In the genomic region with DNA sequence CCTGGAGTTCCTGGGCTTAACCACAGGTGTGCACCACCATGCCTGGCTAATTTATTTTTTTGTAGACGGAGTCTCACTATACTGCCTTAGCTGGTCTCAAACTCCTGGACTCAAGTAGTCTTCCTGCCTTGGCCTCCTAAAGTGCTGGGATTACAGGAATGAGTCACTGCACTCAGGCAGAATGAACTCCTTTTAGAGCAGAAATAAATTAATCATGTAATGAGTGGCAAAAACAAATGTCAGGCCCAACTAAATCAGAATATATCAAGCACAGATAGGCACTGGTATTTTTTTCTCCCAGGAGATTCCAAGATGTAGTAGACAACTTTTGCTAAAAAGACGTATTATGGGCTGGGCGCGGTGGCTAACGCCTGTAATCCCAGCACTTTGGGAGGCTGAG, we compare ENCODE assay signal across 1 cellular context.
TF ChIP-seq lines count a peak whose summit lies in the region.

No MANE protein-coding gene starts in this region.

TF ChIP-seq in GM12878, 131 proteins besides CTCF, POLR2A, EP300 and RAD21:
- TF ChIP-seq, protein P1, sequence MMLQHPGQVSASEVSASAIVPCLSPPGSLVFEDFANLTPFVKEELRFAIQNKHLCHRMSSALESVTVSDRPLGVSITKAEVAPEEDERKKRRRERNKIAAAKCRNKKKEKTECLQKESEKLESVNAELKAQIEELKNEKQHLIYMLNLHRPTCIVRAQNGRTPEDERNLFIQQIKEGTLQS (IDR thresholded peaks at IDR 0.05; ENCODE audit: borderline replicate concordance, extremely low read depth, low read depth, low read length) = no peak
- TF ChIP-seq ATF7 (IDR thresholded peaks at IDR 0.05; ENCODE audit: low read depth) (no peak), SRF (IDR thresholded peaks at IDR 0.05; ENCODE audit: low read depth in 2 of 2, low read length in 2 of 2) (no peak), BRCA1 (IDR thresholded peaks at IDR 0.05; ENCODE audit: low read depth, low read length) (no peak), ZNF592 (IDR thresholded peaks at IDR 0.05) (no peak), BCL11A (IDR thresholded peaks at IDR 0.05; ENCODE audit: low read depth, low read length) (no peak), NFYA (IDR thresholded peaks at IDR 0.05; ENCODE audit: borderline replicate concordance, low read depth, low read length) (no peak), TCF3 (IDR thresholded peaks at IDR 0.05; ENCODE audit: borderline replicate concordance, insufficient read depth, low read depth, low read length) (no peak), SUZ12 (IDR thresholded peaks at IDR 0.05; ENCODE audit: unreplicated experiment) (no peak), TBL1XR1 (IDR thresholded peaks at IDR 0.05; ENCODE audit: low read depth, low read length) (no peak), FOXM1 (IDR thresholded peaks at IDR 0.05; ENCODE audit: low read depth, low read length) (no peak), FOXK2 (IDR thresholded peaks at IDR 0.05) (no peak), ZNF622 (IDR thresholded peaks at IDR 0.05) (no peak), ZNF217 (IDR thresholded peaks at IDR 0.05) (no peak), ZNF274 (IDR thresholded peaks at IDR 0.05; ENCODE audit: insufficient read depth, insufficient read length) (no peak), HDAC2 (IDR thresholded peaks at IDR 0.05) (no peak)
- TF ChIP-seq, protein P2, sequence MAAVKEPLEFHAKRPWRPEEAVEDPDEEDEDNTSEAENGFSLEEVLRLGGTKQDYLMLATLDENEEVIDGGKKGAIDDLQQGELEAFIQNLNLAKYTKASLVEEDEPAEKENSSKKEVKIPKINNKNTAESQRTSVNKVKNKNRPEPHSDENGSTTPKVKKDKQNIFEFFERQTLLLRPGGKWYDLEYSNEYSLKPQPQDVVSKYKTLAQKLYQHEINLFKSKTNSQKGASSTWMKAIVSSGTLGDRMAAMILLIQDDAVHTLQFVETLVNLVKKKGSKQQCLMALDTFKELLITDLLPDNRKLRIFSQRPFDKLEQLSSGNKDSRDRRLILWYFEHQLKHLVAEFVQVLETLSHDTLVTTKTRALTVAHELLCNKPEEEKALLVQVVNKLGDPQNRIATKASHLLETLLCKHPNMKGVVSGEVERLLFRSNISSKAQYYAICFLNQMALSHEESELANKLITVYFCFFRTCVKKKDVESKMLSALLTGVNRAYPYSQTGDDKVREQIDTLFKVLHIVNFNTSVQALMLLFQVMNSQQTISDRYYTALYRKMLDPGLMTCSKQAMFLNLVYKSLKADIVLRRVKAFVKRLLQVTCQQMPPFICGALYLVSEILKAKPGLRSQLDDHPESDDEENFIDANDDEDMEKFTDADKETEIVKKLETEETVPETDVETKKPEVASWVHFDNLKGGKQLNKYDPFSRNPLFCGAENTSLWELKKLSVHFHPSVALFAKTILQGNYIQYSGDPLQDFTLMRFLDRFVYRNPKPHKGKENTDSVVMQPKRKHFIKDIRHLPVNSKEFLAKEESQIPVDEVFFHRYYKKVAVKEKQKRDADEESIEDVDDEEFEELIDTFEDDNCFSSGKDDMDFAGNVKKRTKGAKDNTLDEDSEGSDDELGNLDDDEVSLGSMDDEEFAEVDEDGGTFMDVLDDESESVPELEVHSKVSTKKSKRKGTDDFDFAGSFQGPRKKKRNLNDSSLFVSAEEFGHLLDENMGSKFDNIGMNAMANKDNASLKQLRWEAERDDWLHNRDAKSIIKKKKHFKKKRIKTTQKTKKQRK (IDR thresholded peaks at IDR 0.05; ENCODE audit: low read depth, low read length) = no peak
